Comparison of ENCODE assay signal across 1 cellular context in genomic region chr1:38835230-38835827, GRCh38.
TF ChIP-seq lines count a peak whose summit lies in the region.

No MANE protein-coding gene starts in this region.

TF ChIP-seq in K562, 482 proteins besides CTCF, POLR2A, EP300 and RAD21 (continued from another document):
- TF ChIP-seq KLF16 (IDR thresholded peaks at IDR 0.05): peak; percentile 50; the same call in 1 of the 2 replicates
- no peak for TF ChIP-seq USF1 (CRISPR knock-in tag; IDR thresholded peaks at IDR 0.05)
- no peak for TF ChIP-seq SRF (CRISPR knock-in tag; IDR thresholded peaks at IDR 0.05)
- TF ChIP-seq ZNF274 (IDR thresholded peaks at IDR 0.05; ENCODE audit: borderline replicate concordance, low read depth, low read length): no peak
- TF ChIP-seq FOXJ2 (tag; IDR thresholded peaks at IDR 0.05): no peak
- no peak for TF ChIP-seq USF2 (CRISPR knock-in tag; IDR thresholded peaks at IDR 0.05)
- TF ChIP-seq ZHX1 (conservative IDR thresholded peaks at IDR 0.05; ENCODE audit: low read length): no peak
